Comparison of ENCODE assay signal across 16 cellular contexts in the genomic region with DNA sequence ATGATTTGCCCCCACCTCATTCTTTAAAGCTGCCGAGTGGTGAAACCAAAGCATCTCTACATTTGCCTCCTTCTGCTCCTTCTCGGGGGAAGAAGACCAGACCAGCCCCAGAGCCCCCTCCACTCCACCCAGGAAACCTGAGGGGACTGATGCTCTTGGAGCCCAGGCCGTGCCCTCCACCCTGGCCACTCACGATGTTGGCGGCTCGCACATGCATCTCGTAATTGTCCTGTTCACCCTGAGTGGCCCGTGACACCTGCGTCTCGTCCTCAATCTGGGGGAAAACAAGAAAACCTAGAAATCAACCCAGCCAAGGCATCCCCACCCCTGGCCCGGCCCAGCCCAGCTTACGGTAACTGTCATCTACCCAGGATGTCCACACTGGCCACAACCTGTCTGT. TPM values are rescaled to one million over a fixed set of nuclear protein-coding genes. Genes with fewer than 3 reads are reported as not detected.
A peak's percentile ranks its signal among the peaks of the same experiment; 100 is the strongest.
DNase-seq lines count a peak whose midpoint lies in the region; ATAC-seq and TF ChIP-seq lines count a peak whose summit lies in the region.
"Had no signal": no experiment of that assay in that cellular context is flagged by ENCODE, and none has a peak within 500 bp of the region (broad histone marks: within the 10 kb centered on the region; RNA-seq: fewer than 3 reads in every experiment).

No MANE protein-coding gene starts in this region.

- H3K9ac ChIP-seq in neural progenitor cell = no peak overlapping the region

- peak overlapping the region; percentile 48 for H3K4me3 Mint-ChIP-seq in CD4-positive, alpha-beta T cell
- H3K4me3 Mint-ChIP-seq in endothelial cell (ENCODE audit: unreplicated experiment) (peak overlapping the region; percentile 21), neural progenitor cell (peak overlapping the region; percentile 48)
- H3K4me3 Mint-ChIP-seq in stimulated activated naive B cell treated with anti-CD40 and anti-IgM and Interleukin-4, amounts not matched to agents 10 μg/mL and 1 μg/mL and 100 μg/mL, for 72 hours = no peak overlapping the region
- H3K4me3 Mint-ChIP-seq: CD14-positive monocyte had no signal

- H3K36me3 Mint-ChIP-seq in CD4-positive, alpha-beta T cell (ENCODE audit: low read depth) = peaks cover 66% of the 10 kb centered on the region
- H3K36me3 Mint-ChIP-seq in endothelial cell (ENCODE audit: low read depth, unreplicated experiment) = peaks cover 29% of the 10 kb centered on the region
- peaks cover 24% of the 10 kb centered on the region for H3K36me3 Mint-ChIP-seq in neural progenitor cell
- H3K36me3 Mint-ChIP-seq in stimulated activated naive B cell treated with anti-CD40 and anti-IgM and Interleukin-4, amounts not matched to agents 10 μg/mL and 1 μg/mL and 100 μg/mL, for 72 hours = peaks cover 54 to 77% of the 10 kb centered on the region in 2 donors

- H3K27ac Mint-ChIP-seq in CD4-positive, alpha-beta T cell = no peak overlapping the region
- H3K27ac Mint-ChIP-seq in endothelial cell (ENCODE audit: unreplicated experiment) (no peak overlapping the region), neural progenitor cell (no peak overlapping the region)
- H3K27ac Mint-ChIP-seq in stimulated activated naive B cell treated with anti-CD40 and anti-IgM and Interleukin-4, amounts not matched to agents 10 μg/mL and 1 μg/mL and 100 μg/mL, for 72 hours = peak overlapping the region; percentile 25

- H3K9me3 ChIP-seq in CD4-positive, alpha-beta T cell (ENCODE audit: control insufficient read depth, low read length) = no peaks in the 10 kb centered on the region
- H3K9me3 ChIP-seq in neural progenitor cell (ENCODE audit: low read depth) = no peaks in the 10 kb centered on the region
- H3K9me3 ChIP-seq in WERI-Rb-1 (ENCODE audit: severe bottlenecking) = no peaks in the 10 kb centered on the region

- H3K4me1 Mint-ChIP-seq in CD4-positive, alpha-beta T cell (ENCODE audit: low read depth) = peaks cover 43% of the 10 kb centered on the region
- H3K4me1 Mint-ChIP-seq in endothelial cell (ENCODE audit: unreplicated experiment) (peaks cover 25% of the 10 kb centered on the region), neural progenitor cell (peaks cover 22% of the 10 kb centered on the region)
- H3K4me1 Mint-ChIP-seq in stimulated activated naive B cell treated with anti-CD40 and anti-IgM and Interleukin-4, amounts not matched to agents 10 μg/mL and 1 μg/mL and 100 μg/mL, for 72 hours = peaks cover 49 to 82% of the 10 kb centered on the region in 2 donors

- no peak overlapping the region for H3K4me2 ChIP-seq in neural progenitor cell

- H3K27me3 Mint-ChIP-seq in CD4-positive, alpha-beta T cell = no peaks in the 10 kb centered on the region
- H3K27me3 Mint-ChIP-seq in endothelial cell (ENCODE audit: unreplicated experiment) (peaks cover 15% of the 10 kb centered on the region), neural progenitor cell (ENCODE audit: insufficient read depth, low read depth) (peaks cover 15% of the 10 kb centered on the region)
- H3K27me3 Mint-ChIP-seq in stimulated activated naive B cell treated with anti-CD40 and anti-IgM and Interleukin-4, amounts not matched to agents 10 μg/mL and 1 μg/mL and 100 μg/mL, for 72 hours = no peaks in the 10 kb centered on the region
- H3K27me3 Mint-ChIP-seq: CD4-positive, alpha-beta memory T cell had no signal

- H3K4me3 ChIP-seq in neural progenitor cell (no peak overlapping the region), WERI-Rb-1 (ENCODE audit: low read depth, low read length) (no peak overlapping the region)

- no peaks in the 10 kb centered on the region for H3K9me3 Mint-ChIP-seq in CD4-positive, alpha-beta T cell
- H3K9me3 Mint-ChIP-seq in endothelial cell (ENCODE audit: unreplicated experiment) (no peaks in the 10 kb centered on the region), neural progenitor cell (no peaks in the 10 kb centered on the region)
- peaks cover 0 to 2% of the 10 kb centered on the region in 2 donors for H3K9me3 Mint-ChIP-seq in stimulated activated naive B cell treated with anti-CD40 and anti-IgM and Interleukin-4, amounts not matched to agents 10 μg/mL and 1 μg/mL and 100 μg/mL, for 72 hours
- H3K9me3 Mint-ChIP-seq: CD4-positive, alpha-beta memory T cell had no signal

- POLR2A ChIA-PET in CD4-positive, alpha-beta T cell (lab: Charles Lee) = no interaction called here

- H2AFZ ChIP-seq in neural progenitor cell (replicated peaks) = no peak overlapping the region

- H3F3A ChIP-seq in neural progenitor cell (ENCODE audit: low read depth) = peaks cover 25% of the 10 kb centered on the region

- intact Hi-C loops in CD4-positive, alpha-beta T cell (cut with DNase I, micrococcal nuclease) = loop anchor here in 1 of 2 experiments (5.0 to 10.0 kb wide), 2 partner anchors 313 to 940 kb away; a partner anchor contains a TSS

- H3K79me2 ChIP-seq in neural progenitor cell (ENCODE audit: low read depth) = peaks cover 47% of the 10 kb centered on the region

- CTCF ChIA-PET in CD4-positive, alpha-beta T cell (lab: Charles Lee) = no interaction called here

- H3K4me1 ChIP-seq in neural progenitor cell = peaks cover 13% of the 10 kb centered on the region

- H3K27ac ChIP-seq in CD4-positive, alpha-beta T cell (ENCODE audit: low read depth, low read length) = no peak overlapping the region
- H3K27ac ChIP-seq in neural progenitor cell (no peak overlapping the region), WERI-Rb-1 (no peak overlapping the region)

- H4K20me1 ChIP-seq in neural progenitor cell (ENCODE audit: low read depth) = peaks cover 45% of the 10 kb centered on the region

- DNase-seq in CD4-positive, alpha-beta T cell = no peak
- no peak for DNase-seq in endothelial cell (ENCODE audit: low spot score)
- no peak for DNase-seq in neural progenitor cell (ENCODE audit: low spot score)
- no peak for DNase-seq in stimulated activated naive B cell treated with anti-CD40 and anti-IgM and Interleukin-4, amounts not matched to agents 10 μg/mL and 1 μg/mL and 100 μg/mL, for 72 hours
- no peak for DNase-seq in retina
- no peak for DNase-seq in hypothalamus (lab: John Stamatoyannopoulos, UW)
- no peak for DNase-seq in WERI-Rb-1
- no peak for DNase-seq in NCI-H446 treated with DMSO at 0.1 percent for 48 hours (lab: John Stamatoyannopoulos, UW)
- DNase-seq: Calu3, COR-L47, DMS53, DMS79 treated with DMSO at 0.1 percent for 48 hours, H7, HCEC 1CT had no signal

- no peak for ATAC-seq in CD4-positive, alpha-beta T cell (ENCODE audit: poor library complexity)
- ATAC-seq in stimulated activated naive B cell treated with anti-CD40 and anti-IgM and Interleukin-4, amounts not matched to agents 10 μg/mL and 1 μg/mL and 100 μg/mL, for 72 hours (replicated peaks) = no peak

- no peaks in the 10 kb centered on the region for H3K27me3 ChIP-seq in CD4-positive, alpha-beta T cell (ENCODE audit: control insufficient read depth, insufficient read depth, low read length)
- H3K27me3 ChIP-seq in neural progenitor cell (no peaks in the 10 kb centered on the region), WERI-Rb-1 (ENCODE audit: insufficient read depth, low read depth, severe bottlenecking) (no peaks in the 10 kb centered on the region)

- no peak for TF ChIP-seq CTCF in CD4-positive, alpha-beta T cell (IDR thresholded peaks at IDR 0.05)
- no peak for TF ChIP-seq CTCF in endothelial cell (IDR thresholded peaks at IDR 0.05; ENCODE audit: unreplicated experiment)
- TF ChIP-seq CTCF in neural progenitor cell (IDR thresholded peaks at IDR 0.05) = no peak
- no peak for TF ChIP-seq CTCF in WERI-Rb-1 (IDR thresholded peaks at IDR 0.05; ENCODE audit: low read depth, low read length)

- H3K36me3 ChIP-seq in neural progenitor cell = peaks cover 10% of the 10 kb centered on the region
- H3K36me3 ChIP-seq in WERI-Rb-1 = peaks cover 80% of the 10 kb centered on the region

RNA-seq across cellular contexts. Expression of a gene that starts 3.0 kb away (rescaled TPM):
- total RNA-seq in CD4-positive, alpha-beta T cell = 10 to 100 TPM; 15.7 to 18.0 TPM
- total RNA-seq in endothelial cell (ENCODE audit: unreplicated experiment) (32.9 TPM), neural progenitor cell (ENCODE audit: low replicate concordance) (31.7 and 66.5 TPM in 2 replicates)

RNA-seq across cellular contexts. Expression of a gene that starts 3.0 kb away (rescaled TPM):
- total RNA-seq in CD4-positive, alpha-beta T cell = 1,000 to 10,000 TPM; 2,613 to 2,686 TPM
- 2,006 TPM for total RNA-seq in endothelial cell (ENCODE audit: unreplicated experiment)
- 3,449 and 3,613 TPM in 2 replicates for total RNA-seq in neural progenitor cell (ENCODE audit: low replicate concordance)

RNA-seq across cellular contexts. Expression of a gene that starts 9.0 kb away (rescaled TPM):
- total RNA-seq in CD4-positive, alpha-beta T cell = 10 to 100 TPM; 15.1 to 15.9 TPM
- total RNA-seq in endothelial cell (ENCODE audit: unreplicated experiment) (21.7 TPM), neural progenitor cell (ENCODE audit: low replicate concordance) (13.2 and 32.9 TPM in 2 replicates)

RNA-seq across cellular contexts. Expression of a gene that starts 11.3 kb away (rescaled TPM):
- 10 to 100 TPM; 42.5 to 45.9 TPM for total RNA-seq in CD4-positive, alpha-beta T cell
- 36.2 TPM for total RNA-seq in endothelial cell (ENCODE audit: unreplicated experiment)
- 31.0 and 36.7 TPM in 2 replicates for total RNA-seq in neural progenitor cell (ENCODE audit: low replicate concordance)

RNA-seq across cellular contexts. Expression of a gene that starts 11.4 kb away (rescaled TPM):
- total RNA-seq in CD4-positive, alpha-beta T cell = 10 to 100 TPM; 12.7 TPM
- total RNA-seq in endothelial cell (ENCODE audit: unreplicated experiment) (11.9 TPM), neural progenitor cell (ENCODE audit: low replicate concordance) (16.0 and 19.6 TPM in 2 replicates)

Comparison
In these comparisons a context has a peak if more than half of its experiments do, and no peak if none do; other contexts are left out.
1. H3K4me3 Mint-ChIP-seq: peak in CD4-positive, alpha-beta T cell (single experiment), endothelial cell (single experiment) and neural progenitor cell (single experiment); none in stimulated activated naive B cell treated with anti-CD40 and anti-IgM and Interleukin-4, amounts not matched to agents 10 μg/mL and 1 μg/mL and 100 μg/mL, for 72 hours (0 of 2).